Comparison of ENCODE assay signal across 7 cellular contexts in genomic region chr3:146577662-146578061, GRCh38. TPM values are rescaled to one million over a fixed set of nuclear protein-coding genes. Genes with fewer than 3 reads are reported as not detected.
DNase-seq lines count a peak whose midpoint lies in the region; ATAC-seq, FAIRE-seq and TF ChIP-seq lines count a peak whose summit lies in the region.

No MANE protein-coding gene starts in this region.

- no peaks in the 10 kb centered on the region for H3K36me3 ChIP-seq in SK-N-MC (ENCODE audit: insufficient read depth, low read length)

- DNase-seq in COLO668 (lab: John Stamatoyannopoulos, UW; ENCODE audit: unreplicated experiment), result peak; percentile 9
- peak; percentile 45 for DNase-seq in SK-N-MC (ENCODE audit: low read depth, low spot score)
- DNase-seq in osteocyte (ENCODE audit: extremely low spot score, unreplicated experiment), result no peak
- DNase-seq in ecto neural progenitor cell (ENCODE audit: low spot score), result no peak

- H3K27me3 Mint-ChIP-seq in osteocyte (ENCODE audit: unreplicated experiment), result no peaks in the 10 kb centered on the region

- ATAC-seq in GM18498 (IDR thresholded peaks at IDR 0.05; ENCODE audit: unreplicated experiment) (peak; percentile 76), HG03469 (IDR thresholded peaks at IDR 0.05; ENCODE audit: unreplicated experiment) (peak; percentile 63)

- no peak overlapping the region for H3K4me3 ChIP-seq in SK-N-MC

- H3K27ac ChIP-seq in SK-N-MC, result no peak overlapping the region

- peak; percentile 88 for FAIRE-seq in endometrium (lab: Jason Lieb, UNC)

- peaks cover 3% of the 10 kb centered on the region for H3K4me1 Mint-ChIP-seq in osteocyte (ENCODE audit: unreplicated experiment)

- no peak overlapping the region for H3K27ac Mint-ChIP-seq in osteocyte (ENCODE audit: unreplicated experiment)

- peaks cover 4% of the 10 kb centered on the region for H3K9me3 Mint-ChIP-seq in osteocyte (ENCODE audit: unreplicated experiment)

- no peaks in the 10 kb centered on the region for H3K36me3 Mint-ChIP-seq in osteocyte (ENCODE audit: unreplicated experiment)

- no peak overlapping the region for H3K4me3 Mint-ChIP-seq in osteocyte (ENCODE audit: unreplicated experiment)

- no peak overlapping the region for H3K9ac ChIP-seq in SK-N-MC (ENCODE audit: insufficient read length)

- peak; percentile 70 for TF ChIP-seq CTCF in osteocyte (IDR thresholded peaks at IDR 0.05)

- no peaks in the 10 kb centered on the region; the same call in 1 of the 2 replicates for H3K9me3 ChIP-seq in SK-N-MC (ENCODE audit: low read depth, low read length)

RNA-seq across cellular contexts. Expression of gene PLSCR5, which starts 27.5 kb away (rescaled TPM):
- not detected in 2 replicates for total RNA-seq in osteocyte

RNA-seq across cellular contexts. Expression of gene PLSCR1, which starts 33.3 kb away (rescaled TPM):
- 45.0 and 48.1 TPM in 2 replicates for total RNA-seq in osteocyte

Comparison
In these comparisons a context has a peak if more than half of its experiments do, and no peak if none do; other contexts are left out.
1. DNase-seq: peak in COLO668 (single experiment) and SK-N-MC (single experiment); none in osteocyte (single experiment) and ecto neural progenitor cell (single experiment).